ENCODE assay signal across 26 cellular contexts in the genomic region with DNA sequence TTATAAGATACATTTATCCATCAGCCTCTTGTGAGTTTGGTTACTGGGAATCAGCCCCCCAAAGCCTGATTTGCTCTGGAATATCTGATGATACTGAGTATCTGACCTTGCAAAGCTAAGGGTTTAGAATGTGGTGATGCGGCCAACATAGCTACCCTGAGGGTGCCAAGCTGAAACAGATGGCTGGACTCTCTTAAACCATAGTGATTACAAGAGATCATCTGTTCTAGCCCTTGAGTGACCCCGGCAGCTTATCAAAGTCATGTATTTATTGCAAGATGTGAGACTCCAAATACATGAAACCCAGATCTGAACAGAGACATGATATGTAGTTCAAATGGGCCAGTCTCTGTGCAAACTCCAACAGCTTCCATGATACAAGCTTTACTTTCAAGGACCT.
"Had no signal": no experiment of that assay in that cellular context is flagged by ENCODE, and none has a peak within 500 bp of the region (broad histone marks: within the 10 kb centered on the region; RNA-seq: fewer than 3 reads in every experiment).

No MANE protein-coding gene starts in this region.

- H3K27me3 ChIP-seq: hepatocyte, pancreas, right lobe of liver, tibial artery, upper lobe of left lung, vagina had no signal

- H3K9me3 ChIP-seq: left ventricle myocardium inferior, lower lobe of right lung, pancreas, prostate gland, right lobe of liver, spleen, tibial artery, upper lobe of left lung, vagina had no signal

- H3K27ac ChIP-seq: foreskin keratinocyte, hepatocyte, left ventricle myocardium inferior, lower lobe of right lung, pancreas, prostate gland, right lobe of liver, spleen, tibial artery, upper lobe of left lung, vagina had no signal

- H3K9me3 Mint-ChIP-seq: memory B cell; nephron; stimulated activated memory B cell treated with anti-CD40 and anti-IgM and Interleukin-4, amounts not matched to agents 10 μg/mL and 1 μg/mL and 100 μg/mL, for 72 hours; stimulated activated naive CD8-positive, alpha-beta T cell treated with anti-CD3 and anti-CD28 coated beads, Interleukin-15, Interleukin-2, amounts not matched to agents 100 ng/mL and 50 ng/mL, for 24 hours had no signal

- H2AFZ ChIP-seq: hepatocyte had no signal

- H3K4me1 ChIP-seq: foreskin keratinocyte, left ventricle myocardium inferior, pancreas, prostate gland, right lobe of liver, vagina had no signal

- H3K36me3 Mint-ChIP-seq: memory B cell; naive B cell; stimulated activated memory B cell treated with anti-CD40 and anti-IgM and Interleukin-4, amounts not matched to agents 10 μg/mL and 1 μg/mL and 100 μg/mL, for 72 hours had no signal

- FAIRE-seq: kidney, pancreas had no signal

- H3K4me1 Mint-ChIP-seq: memory B cell; stimulated activated memory B cell treated with anti-CD40 and anti-IgM and Interleukin-4, amounts not matched to agents 10 μg/mL and 1 μg/mL and 100 μg/mL, for 72 hours had no signal

- H3K36me3 ChIP-seq: left ventricle myocardium inferior, lower lobe of right lung, pancreas, prostate gland, right lobe of liver, spleen, tibial artery, upper lobe of left lung, vagina had no signal

- H3K4me2 ChIP-seq: hepatocyte had no signal

- H3K4me3 Mint-ChIP-seq: memory B cell; naive B cell; nephron; stimulated activated memory B cell treated with anti-CD40 and anti-IgM and Interleukin-4, amounts not matched to agents 10 μg/mL and 1 μg/mL and 100 μg/mL, for 72 hours; stimulated activated naive CD8-positive, alpha-beta T cell treated with anti-CD3 and anti-CD28 coated beads, Interleukin-15, Interleukin-2, amounts not matched to agents 100 ng/mL and 50 ng/mL, for 24 hours had no signal

- H3K4me3 ChIP-seq: hepatocyte, left ventricle myocardium inferior, lower lobe of right lung, pancreas, prostate gland, right lobe of liver, spleen, tibial artery, upper lobe of left lung, vagina had no signal

- H3K27ac Mint-ChIP-seq: memory B cell; naive B cell; nephron; stimulated activated memory B cell treated with anti-CD40 and anti-IgM and Interleukin-4, amounts not matched to agents 10 μg/mL and 1 μg/mL and 100 μg/mL, for 72 hours; stimulated activated naive CD8-positive, alpha-beta T cell treated with anti-CD3 and anti-CD28 coated beads, Interleukin-15, Interleukin-2, amounts not matched to agents 100 ng/mL and 50 ng/mL, for 24 hours had no signal

- DNase-seq: dermis blood vessel endothelial cell; erythroblast; foreskin keratinocyte; head of caudate nucleus; kidney; left cardiac atrium; left ventricle myocardium inferior; lower lobe of right lung; midbrain; naive B cell; occipital lobe; pancreas; right lobe of liver; spleen; stimulated activated CD4-positive, alpha-beta T cell treated with anti-CD3 and anti-CD28 coated beads, Interleukin-15, amount 100 ng/mL, for 24 hours; stimulated activated CD4-positive, alpha-beta T cell treated with anti-CD3 and anti-CD28 coated beads, Interleukin-1b, Interleukin-23, amount 100 ng/mL, for 48 hours; stimulated activated CD4-positive, alpha-beta T cell treated with anti-CD3 and anti-CD28 coated beads, Interleukin-4, amount 100 ng/mL, for 24 hours; tibial artery; upper lobe of left lung had no signal

- ATAC-seq: foreskin keratinocyte; left cardiac atrium; pancreas; right lobe of liver; stimulated activated memory B cell treated with anti-CD40 and anti-IgM and Interleukin-4, amounts not matched to agents 10 μg/mL and 1 μg/mL and 100 μg/mL, for 72 hours had no signal

- H3K79me2 ChIP-seq: hepatocyte had no signal
